Comparison of ENCODE assay signal across 15 cellular contexts in the genomic region with DNA sequence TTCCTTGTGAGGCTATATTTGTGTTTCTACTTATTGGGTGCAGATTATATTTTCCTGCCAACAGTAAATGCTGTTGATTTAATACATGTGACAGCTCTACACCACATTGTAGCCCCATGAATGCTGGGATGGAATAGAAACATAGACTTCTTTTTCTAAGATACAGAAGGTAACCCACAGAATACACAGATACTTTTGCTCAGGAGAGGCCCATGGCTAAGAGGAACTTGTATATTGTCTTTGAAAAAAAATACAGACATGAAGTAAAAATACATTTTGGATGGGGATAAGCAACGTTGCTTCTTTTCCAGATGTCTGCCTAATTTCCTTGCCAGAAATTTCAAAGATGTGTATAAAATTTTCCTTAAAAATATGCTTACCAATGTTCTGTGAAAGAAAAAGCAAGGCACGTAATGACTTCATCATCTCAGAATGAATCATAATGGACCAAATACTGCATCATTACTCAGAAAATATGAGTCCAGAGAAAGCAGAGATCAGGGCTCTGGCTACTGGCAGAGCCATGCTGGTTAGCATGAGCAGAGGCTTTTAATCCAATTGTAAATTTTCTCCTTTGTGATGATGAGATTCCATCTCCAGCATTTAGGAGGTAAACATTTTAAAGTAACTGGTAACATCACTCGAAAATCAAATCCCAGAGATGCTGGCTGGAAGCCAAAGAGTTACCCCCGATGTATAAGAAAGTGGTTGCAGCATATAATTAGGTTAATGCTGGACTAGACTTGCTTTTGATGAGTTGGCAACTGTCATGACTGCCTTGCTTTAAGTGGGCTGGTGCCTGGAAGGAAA.
DNase-seq lines count a peak whose midpoint lies in the region; ATAC-seq lines count a peak whose summit lies in the region.
"Had no signal": no experiment of that assay in that cellular context is flagged by ENCODE, and none has a peak within 500 bp of the region (broad histone marks: within the 10 kb centered on the region; RNA-seq: fewer than 3 reads in every experiment).

No MANE protein-coding gene starts in this region.

- H3K27ac Mint-ChIP-seq in T-cell = no peak overlapping the region
- H3K27ac Mint-ChIP-seq: activated naive CD8-positive, alpha-beta T cell treated with anti-CD3 and anti-CD28 coated beads for 36 hours; effector memory CD8-positive, alpha-beta T cell had no signal

- H3K4me3 Mint-ChIP-seq in T-cell = no peak overlapping the region
- H3K4me3 Mint-ChIP-seq: activated naive CD8-positive, alpha-beta T cell treated with anti-CD3 and anti-CD28 coated beads for 36 hours; effector memory CD8-positive, alpha-beta T cell had no signal

- no peaks in the 10 kb centered on the region for H3K36me3 ChIP-seq in MG63
- H3K36me3 ChIP-seq: sigmoid colon, uterus had no signal

- no peaks in the 10 kb centered on the region for H3K9me3 ChIP-seq in MG63
- H3K9me3 ChIP-seq: sigmoid colon, uterus had no signal

- ATAC-seq in GM21576 (IDR thresholded peaks at IDR 0.05; ENCODE audit: unreplicated experiment) = no peak
- no peak for ATAC-seq in T-cell (replicated peaks in 1 of 4)
- ATAC-seq: effector memory CD8-positive, alpha-beta T cell had no signal

- no peaks in the 10 kb centered on the region for H3K27me3 ChIP-seq in MG63
- H3K27me3 ChIP-seq: sigmoid colon, uterus had no signal

- H3K36me3 Mint-ChIP-seq in T-cell = no peaks in the 10 kb centered on the region
- H3K36me3 Mint-ChIP-seq: activated naive CD8-positive, alpha-beta T cell treated with anti-CD3 and anti-CD28 coated beads for 36 hours had no signal

- DNase-seq in DMS 273 (lab: John Stamatoyannopoulos, UW; ENCODE audit: unreplicated experiment) = peak; percentile 67
- peak; percentile 2 for DNase-seq in MG63
- peak; percentile 24 for DNase-seq in amniotic stem cell (lab: John Stamatoyannopoulos, UW)
- DNase-seq in inferior parietal cortex (ENCODE audit: extremely low spot score) = peak; percentile 44
- no peak for DNase-seq in AML-193 (lab: John Stamatoyannopoulos, UW)
- no peak for DNase-seq in T-cell
- DNase-seq in stimulated activated CD4-positive, alpha-beta T cell treated with anti-CD3 and anti-CD28 coated beads, Interleukin-4, amount 100 ng/mL, for 1 hour = no peak
- DNase-seq: activated naive CD8-positive, alpha-beta T cell treated with anti-CD3 and anti-CD28 coated beads for 36 hours; C1 segment of cervical spinal cord; effector memory CD8-positive, alpha-beta T cell; NCI-H1930; RPMI8226; sigmoid colon; uterus had no signal

- H3K4me1 Mint-ChIP-seq in T-cell = no peaks in the 10 kb centered on the region
- H3K4me1 Mint-ChIP-seq: activated naive CD8-positive, alpha-beta T cell treated with anti-CD3 and anti-CD28 coated beads for 36 hours had no signal

- H3K9me3 Mint-ChIP-seq in T-cell = no peaks in the 10 kb centered on the region
- H3K9me3 Mint-ChIP-seq: activated naive CD8-positive, alpha-beta T cell treated with anti-CD3 and anti-CD28 coated beads for 36 hours had no signal

- no peak overlapping the region for H3K4me3 ChIP-seq in MG63
- H3K4me3 ChIP-seq: sigmoid colon, uterus had no signal

- CTCF ChIA-PET in T-cell (lab: Charles Lee) = interaction anchor here in 1 of 2 donors (0.7 kb wide), 1 partner anchor 14 kb away, joined by 3 read pairs; no protein-coding TSS in a partner anchor

- H3K27me3 Mint-ChIP-seq in T-cell = peaks cover 0 to 3% of the 10 kb centered on the region in 2 donors
- H3K27me3 Mint-ChIP-seq: effector memory CD8-positive, alpha-beta T cell had no signal

- POLR2A ChIA-PET in T-cell (lab: Charles Lee) = no interaction called here

Comparison
In these comparisons a context has a peak if more than half of its experiments do, and no peak if none do; other contexts are left out.
1. DNase-seq: peak in DMS 273 (single experiment), MG63 (single experiment), amniotic stem cell (single experiment) and inferior parietal cortex (single experiment); none in AML-193 (0 of 2), T-cell (0 of 34) and stimulated activated CD4-positive, alpha-beta T cell treated with anti-CD3 and anti-CD28 coated beads, Interleukin-4, amount 100 ng/mL, for 1 hour (single experiment).